Comparison of ENCODE assay signal across 8 cellular contexts in genomic region chr13:99916366-99917103, GRCh38. TPM values are rescaled to one million over a fixed set of nuclear protein-coding genes. Genes with fewer than 3 reads are reported as not detected.
A peak's percentile ranks its signal among the peaks of the same experiment; 100 is the strongest.
DNase-seq lines count a peak whose midpoint lies in the region; ATAC-seq, FAIRE-seq and TF ChIP-seq lines count a peak whose summit lies in the region.

No MANE protein-coding gene starts in this region.

- FAIRE-seq in D721Med (lab: Jason Lieb, UNC) = peak; percentile 11
- FAIRE-seq in kidney (lab: Jason Lieb, UNC) = peak; percentile 83

- no peaks in the 10 kb centered on the region for H3K9me3 ChIP-seq in kidney (ENCODE audit: control insufficient read depth in 1 of 2, low read length in 2 of 2)
- no peaks in the 10 kb centered on the region for H3K9me3 ChIP-seq in thyroid gland

- H3K36me3 ChIP-seq in brain microvascular endothelial cell (replicated peaks) (no peaks in the 10 kb centered on the region), kidney (ENCODE audit: control insufficient read depth in 1 of 2, insufficient read depth in 2 of 2, low read length in 2 of 2) (no peaks in the 10 kb centered on the region), thyroid gland (no peaks in the 10 kb centered on the region)

- H3K27ac ChIP-seq in brain microvascular endothelial cell = no peak overlapping the region
- H3K27ac ChIP-seq in kidney (ENCODE audit: low read depth in 2 of 2, low read length in 2 of 2) = no peak overlapping the region
- H3K27ac ChIP-seq in thyroid gland = no peak overlapping the region

- peaks cover 3% of the 10 kb centered on the region for H3K27me3 ChIP-seq in brain microvascular endothelial cell (replicated peaks)
- H3K27me3 ChIP-seq in thyroid gland = no peaks in the 10 kb centered on the region

- in situ Hi-C loops in brain microvascular endothelial cell (cut with HindIII; ENCODE audit: low pct_ligation_motif_present, low sequenced_read_pairs) = no loop called here

- H3K4me1 ChIP-seq in kidney (ENCODE audit: control insufficient read depth in 1 of 2, insufficient read depth in 1 of 2, low read depth in 1 of 2, low read length in 2 of 2) (no peaks in the 10 kb centered on the region), thyroid gland (no peaks in the 10 kb centered on the region)

- TF ChIP-seq POLR2A in thyroid gland (IDR thresholded peaks at IDR 0.05) = no peak

- TF ChIP-seq CTCF in D721Med (IDR thresholded peaks at IDR 0.05; ENCODE audit: insufficient read depth, missing control alignments) (peak; percentile 96), brain microvascular endothelial cell (IDR thresholded peaks at IDR 0.05; ENCODE audit: low read depth, low read length, missing control alignments) (peak; percentile 94), kidney (IDR thresholded peaks at IDR 0.05; ENCODE audit: borderline replicate concordance, extremely low read depth, insufficient read depth) (peak; percentile 85), thyroid gland (IDR thresholded peaks at IDR 0.05) (peak; percentile 38 to 99 (median 90))

- ATAC-seq in GM19043 (IDR thresholded peaks at IDR 0.05; ENCODE audit: low read depth, unreplicated experiment) (peak; percentile 82), HG03558 (IDR thresholded peaks at IDR 0.05; ENCODE audit: extremely low read depth, unreplicated experiment) (peak; percentile 68)

- H3K9ac ChIP-seq in kidney (ENCODE audit: low read length in 2 of 2) = no peak overlapping the region

- intact Hi-C loops in kidney (cut with DNase I) = loop anchor here (10.0 kb wide), 1 partner anchor 318 kb away; no protein-coding TSS in a partner anchor
- intact Hi-C loops in thyroid gland (cut with DNase I) = loop anchor here (2.0 to 5.0 kb wide), 3 partner anchors 264 to 598 kb away; no protein-coding TSS in a partner anchor

- WGBS in thyroid gland, 2 donors = 49 to 51% methylated on average over 10 of the region's 10 CpGs

- H3K4me3 ChIP-seq in brain microvascular endothelial cell (ENCODE audit: low read depth, low read length) (no peak overlapping the region), kidney (ENCODE audit: low read length in 2 of 2) (no peak overlapping the region), thyroid gland (replicated peaks in 1 of 3) (no peak overlapping the region)

- DNase-seq in D721Med (ENCODE audit: insufficient read length, low spot score) (peak; percentile 80), NCI-H82 (lab: John Stamatoyannopoulos, UW) (peak; percentile 76), brain microvascular endothelial cell (peak; percentile 70), kidney (no peak), thyroid gland (peak in 1 of 2 donors; percentile 11)
- DNase-seq in activated CD4-positive, CD25-positive, alpha-beta regulatory T cell (lab: John Stamatoyannopoulos, UW) = no peak

RNA-seq across cellular contexts. Expression of gene ZIC5, which starts 55.0 kb away (rescaled TPM):
- total RNA-seq in kidney (not detected), thyroid gland (not detected)
- polyA plus RNA-seq in kidney (ENCODE audit: insufficient read depth, low read depth, low replicate concordance) = not detected

Comparison
In these comparisons a context has a peak if more than half of its experiments do, and no peak if none do; other contexts are left out.
1. DNase-seq: peak in D721Med (single experiment), NCI-H82 (single experiment) and brain microvascular endothelial cell (single experiment); none in kidney (single experiment) and activated CD4-positive, CD25-positive, alpha-beta regulatory T cell (0 of 4).
2. Peak in every context shown above with its lines, with median percentiles within 50 percentile points of each other: CTCF ChIP-seq.